Comparison of ENCODE assay signal across 17 cellular contexts in genomic region chr14:81147140-81147897, GRCh38.
A peak's percentile ranks its signal among the peaks of the same experiment; 100 is the strongest.
DNase-seq lines count a peak whose midpoint lies in the region; ATAC-seq and TF ChIP-seq lines count a peak whose summit lies in the region.
"Had no signal": no experiment of that assay in that cellular context is flagged by ENCODE, and none has a peak within 500 bp of the region (broad histone marks: within the 10 kb centered on the region; RNA-seq: fewer than 3 reads in every experiment).

No MANE protein-coding gene starts in this region.

- no peaks in the 10 kb centered on the region for H3K4me1 ChIP-seq in left ventricle myocardium inferior
- H3K4me1 ChIP-seq in SK-N-SH (ENCODE audit: control insufficient read depth in 1 of 2, insufficient read depth in 2 of 2, low read depth in 1 of 2, low read length in 1 of 2) = no peaks in the 10 kb centered on the region

- H3K4me3 ChIP-seq in left ventricle myocardium inferior (no peak overlapping the region), SK-N-SH (ENCODE audit: low read depth in 2 of 2, low read length in 1 of 2) (no peak overlapping the region)
- H3K4me3 ChIP-seq: sigmoid colon, thoracic aorta had no signal

- H3K9me2 ChIP-seq in SK-N-SH = no peaks in the 10 kb centered on the region

- intact Hi-C loops in left ventricle myocardium inferior (cut with micrococcal nuclease) = no loop called here

- ATAC-seq in GM21423 (IDR thresholded peaks at IDR 0.05; ENCODE audit: unreplicated experiment) (peak; percentile 82), HG03378 (IDR thresholded peaks at IDR 0.05; ENCODE audit: unreplicated experiment) (peak; percentile 82), HG03095 (IDR thresholded peaks at IDR 0.05; ENCODE audit: unreplicated experiment) (no peak)
- ATAC-seq: effector memory CD8-positive, alpha-beta T cell; natural killer cell treated with Interleukin-12 subunit alpha and Interleukin-12 subunit beta and Interleukin-15 and Interleukin-18, amount 100 ng/mL, for 72 hours had no signal

- no peak for TF ChIP-seq CTCF in left ventricle myocardium inferior (IDR thresholded peaks at IDR 0.05; ENCODE audit: borderline replicate concordance)
- TF ChIP-seq CTCF in SK-N-SH (IDR thresholded peaks at IDR 0.05) = no peak

- CTCF ChIA-PET in SK-N-SH (lab: Yijun Ruan, JAX) = interaction anchor here (0.6 to 3.7 kb wide), 2 partner anchors 23 to 53 kb away, joined by 3 to 11 read pairs; no protein-coding TSS in a partner anchor

- H4K20me1 ChIP-seq in SK-N-SH (ENCODE audit: insufficient read depth) = no peaks in the 10 kb centered on the region

- no peaks in the 10 kb centered on the region for H3K9me3 ChIP-seq in left ventricle myocardium inferior (replicated peaks)
- H3K9me3 ChIP-seq in SK-N-SH = no peaks in the 10 kb centered on the region
- H3K9me3 ChIP-seq: sigmoid colon, thoracic aorta had no signal

- POLR2A ChIA-PET in SK-N-SH (lab: Yijun Ruan, JAX) = no interaction called here

- H3K27ac ChIP-seq in left ventricle myocardium inferior (replicated peaks) (no peak overlapping the region), SK-N-SH (ENCODE audit: low read depth in 2 of 2, low read length in 1 of 2) (no peak overlapping the region)
- H3K27ac ChIP-seq: brain microvascular endothelial cell, sigmoid colon, thoracic aorta had no signal

- no peak overlapping the region for H3K9ac ChIP-seq in SK-N-SH

- no peak overlapping the region for H2AFZ ChIP-seq in SK-N-SH (ENCODE audit: low read depth)

- no peak overlapping the region for H3K4me2 ChIP-seq in SK-N-SH

- H3K79me2 ChIP-seq in SK-N-SH (ENCODE audit: insufficient read depth) = no peaks in the 10 kb centered on the region

- DNase-seq in NCI-H2171 treated with DMSO at 0.1 percent for 48 hours (lab: John Stamatoyannopoulos, UW) (peak; percentile 20), NCI-H2171 (lab: John Stamatoyannopoulos, UW) (no peak), glomerular visceral epithelial cell (ENCODE audit: extremely low spot score) (peak; percentile 9), left ventricle myocardium inferior (no peak), SK-N-SH (no peak)
- DNase-seq: activated B cell treated with CpG ODN at 0.5 μM for 24 hours; brain microvascular endothelial cell; DMS153; effector memory CD8-positive, alpha-beta T cell; H9; NCI-H526; sigmoid colon had no signal

- H3K36me3 ChIP-seq in left ventricle myocardium inferior = no peaks in the 10 kb centered on the region
- H3K36me3 ChIP-seq in SK-N-SH (replicated peaks in 1 of 2; ENCODE audit: control insufficient read depth in 1 of 2, insufficient read depth in 2 of 2, low read length in 1 of 2) = no peaks in the 10 kb centered on the region
- H3K36me3 ChIP-seq: brain microvascular endothelial cell, sigmoid colon, thoracic aorta had no signal

- no peak for TF ChIP-seq EP300 in SK-N-SH (IDR thresholded peaks at IDR 0.05; ENCODE audit: borderline replicate concordance in 1 of 2, low read depth in 1 of 2, low read length in 1 of 2)

- H3K27me3 ChIP-seq in left ventricle myocardium inferior (ENCODE audit: low read depth) (no peaks in the 10 kb centered on the region), SK-N-SH (ENCODE audit: insufficient read depth) (no peaks in the 10 kb centered on the region)
- H3K27me3 ChIP-seq: brain microvascular endothelial cell, sigmoid colon had no signal

- 18% methylated on average over 2 of the region's 2 CpGs for WGBS in SK-N-SH (ENCODE audit: low lambda C conversion rate)

- no peak for TF ChIP-seq RAD21 in SK-N-SH (IDR thresholded peaks at IDR 0.05; ENCODE audit: low read length)

- no peaks in the 10 kb centered on the region for H3F3A ChIP-seq in SK-N-SH (replicated peaks; ENCODE audit: insufficient read depth)

TF ChIP-seq in SK-N-SH, 30 proteins besides CTCF, POLR2A, EP300 and RAD21:
- TF ChIP-seq, protein P1, sequence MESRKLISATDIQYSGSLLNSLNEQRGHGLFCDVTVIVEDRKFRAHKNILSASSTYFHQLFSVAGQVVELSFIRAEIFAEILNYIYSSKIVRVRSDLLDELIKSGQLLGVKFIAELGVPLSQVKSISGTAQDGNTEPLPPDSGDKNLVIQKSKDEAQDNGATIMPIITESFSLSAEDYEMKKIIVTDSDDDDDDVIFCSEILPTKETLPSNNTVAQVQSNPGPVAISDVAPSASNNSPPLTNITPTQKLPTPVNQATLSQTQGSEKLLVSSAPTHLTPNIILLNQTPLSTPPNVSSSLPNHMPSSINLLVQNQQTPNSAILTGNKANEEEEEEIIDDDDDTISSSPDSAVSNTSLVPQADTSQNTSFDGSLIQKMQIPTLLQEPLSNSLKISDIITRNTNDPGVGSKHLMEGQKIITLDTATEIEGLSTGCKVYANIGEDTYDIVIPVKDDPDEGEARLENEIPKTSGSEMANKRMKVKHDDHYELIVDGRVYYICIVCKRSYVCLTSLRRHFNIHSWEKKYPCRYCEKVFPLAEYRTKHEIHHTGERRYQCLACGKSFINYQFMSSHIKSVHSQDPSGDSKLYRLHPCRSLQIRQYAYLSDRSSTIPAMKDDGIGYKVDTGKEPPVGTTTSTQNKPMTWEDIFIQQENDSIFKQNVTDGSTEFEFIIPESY (IDR thresholded peaks at IDR 0.05; ENCODE audit: borderline replicate concordance, low read depth) = no peak
- TF ChIP-seq RFX5 (IDR thresholded peaks at IDR 0.05; ENCODE audit: low read length) (no peak), POLR2AphosphoS5 (IDR thresholded peaks at IDR 0.05; ENCODE audit: low read depth, low read length) (no peak)

Comparison
In these comparisons a context has a peak if more than half of its experiments do, and no peak if none do; other contexts are left out.
1. DNase-seq: peak in NCI-H2171 treated with DMSO at 0.1 percent for 48 hours (single experiment) and glomerular visceral epithelial cell (single experiment); none in NCI-H2171 (single experiment), left ventricle myocardium inferior (single experiment) and SK-N-SH (single experiment).